Comparison of ENCODE assay signal across 7 cellular contexts in the genomic region with DNA sequence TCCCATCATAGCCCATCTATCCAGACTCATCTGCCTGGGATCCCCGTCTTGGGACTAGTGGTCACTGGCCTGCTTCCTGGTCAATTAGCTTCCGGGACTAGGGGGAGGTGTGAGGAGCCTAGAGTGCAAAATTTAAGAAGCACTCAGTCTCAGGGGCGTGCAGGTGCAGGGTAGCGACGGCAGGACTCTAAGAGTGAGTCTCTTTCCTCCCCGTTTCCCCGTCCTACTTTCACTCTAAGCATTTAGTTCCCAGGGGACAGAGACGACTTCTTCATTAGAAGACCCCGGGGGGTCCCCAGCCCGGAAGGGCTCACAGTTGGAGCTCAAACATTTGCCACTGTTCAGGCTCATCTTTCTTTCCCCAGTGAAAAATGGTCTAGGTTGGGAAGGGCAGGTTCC. TPM values are rescaled to one million over a fixed set of nuclear protein-coding genes. Genes with fewer than 3 reads are reported as not detected.
DNase-seq lines count a peak whose midpoint lies in the region; ATAC-seq and TF ChIP-seq lines count a peak whose summit lies in the region.

No MANE protein-coding gene starts in this region.

- peak overlapping the region; percentile 94 for H3K4me3 ChIP-seq in OCI-LY7 (ENCODE audit: low read depth, low read length, poor library complexity, severe bottlenecking)
- peak overlapping the region; percentile 79 to 96 (median 88) for H3K4me3 ChIP-seq in fibroblast of lung (replicated peaks in 1 of 4; ENCODE audit: control extremely low read depth in 1 of 4, insufficient read depth in 1 of 4, low read depth in 3 of 4, low read length in 4 of 4)
- peak overlapping the region; percentile 90 to 98 (median 94) for H3K4me3 ChIP-seq in skeletal muscle tissue (ENCODE audit: low read length in 3 of 3)

- BruUV-seq in OCI-LY7 (replicated peaks; lab: Mats Ljungman, UMichigan), result TSS peak; percentile 93

- CTCF ChIA-PET in OCI-LY7 (lab: Charles Lee; ENCODE audit: unreplicated experiment), result no interaction called here

- POLR2A ChIA-PET in OCI-LY7 (lab: Charles Lee), result interaction anchor here (1.0 to 1.5 kb wide), 5 partner anchors 9 to 116 kb away, joined by 3 to 5 read pairs (median 3); a partner anchor contains a TSS

- H3K4me2 ChIP-seq in OCI-LY7 (ENCODE audit: low read length) (peak overlapping the region; percentile 94), fibroblast of lung (ENCODE audit: extremely low read depth, insufficient read depth, low read length) (peak overlapping the region; percentile 99)

- H4K20me1 ChIP-seq in OCI-LY7 (ENCODE audit: insufficient read depth, low read length) (no peaks in the 10 kb centered on the region), fibroblast of lung (ENCODE audit: control insufficient read depth, extremely low read depth, insufficient read depth, low read length) (no peaks in the 10 kb centered on the region)

- H2AFZ ChIP-seq in OCI-LY7 (ENCODE audit: low read length) (peak overlapping the region; percentile 95), fibroblast of lung (ENCODE audit: low read length) (peak overlapping the region; percentile 97)

- H3K27ac ChIP-seq in OCI-LY7 (ENCODE audit: low read depth, low read length, poor library complexity, severe bottlenecking) (peak overlapping the region; percentile 71), fibroblast of lung (ENCODE audit: insufficient read depth, low read length) (no peak overlapping the region), skeletal muscle tissue (ENCODE audit: low read depth, low read length) (no peak overlapping the region)

- H3K27me3 ChIP-seq in fibroblast of lung (ENCODE audit: control insufficient read depth, insufficient read depth, low read length) (peaks cover 3% of the 10 kb centered on the region), skeletal muscle tissue (ENCODE audit: control insufficient read depth in 3 of 3, insufficient read depth in 3 of 3, low read length in 3 of 3) (peaks cover 4 to 12% (median 9%) of the 10 kb centered on the region in 3 donors)

- H3K36me3 ChIP-seq in OCI-LY7 (ENCODE audit: insufficient read depth, low read length) (peaks cover 23% of the 10 kb centered on the region), fibroblast of lung (ENCODE audit: control insufficient read depth, insufficient read depth, low read length) (no peaks in the 10 kb centered on the region), skeletal muscle tissue (ENCODE audit: control insufficient read depth in 3 of 3, insufficient read depth in 3 of 3, low read length in 3 of 3) (peaks cover 0 to 4% (median 0%) of the 10 kb centered on the region in 3 donors)

- ATAC-seq in GM21528 (IDR thresholded peaks at IDR 0.05; ENCODE audit: low FRiP score, unreplicated experiment) (peak; percentile 12), GM18517 (IDR thresholded peaks at IDR 0.05; ENCODE audit: unreplicated experiment) (no peak)

- TF ChIP-seq CTCF in OCI-LY7 (conservative IDR thresholded peaks at IDR 0.05; ENCODE audit: low read length) (no peak), fibroblast of lung (conservative IDR thresholded peaks at IDR 0.05 in 1 of 2, IDR thresholded peaks at IDR 0.05 in 1 of 2; ENCODE audit: low read depth in 1 of 2, low read length in 2 of 2) (no peak)

- peaks cover 17% of the 10 kb centered on the region for H3K4me1 ChIP-seq in OCI-LY7 (ENCODE audit: insufficient read depth, low read length, poor library complexity, severe bottlenecking)
- peaks cover 4% of the 10 kb centered on the region for H3K4me1 ChIP-seq in fibroblast of lung (ENCODE audit: control insufficient read depth, extremely low read depth, insufficient read depth, low read length)
- peaks cover 27 to 32% (median 31%) of the 10 kb centered on the region in 3 donors for H3K4me1 ChIP-seq in skeletal muscle tissue (ENCODE audit: control insufficient read depth in 3 of 3, insufficient read depth in 3 of 3, low read length in 3 of 3)

- H3K9ac ChIP-seq in fibroblast of lung (ENCODE audit: insufficient read depth, low read length) (no peak overlapping the region), skeletal muscle tissue (ENCODE audit: low read depth in 1 of 3, low read length in 3 of 3) (peak overlapping the region; percentile 74 to 92 (median 79))

- DNase-seq in OCI-LY7 (ENCODE audit: low spot score) (peak; percentile 71), fibroblast of lung (ENCODE audit: low read depth in 2 of 2) (no peak), activated gamma-delta T cell treated with Interleukin-2 at 50 U/mL for 16 hours (no peak), pons (ENCODE audit: low spot score) (no peak)

- H3K9me3 ChIP-seq in OCI-LY7 (ENCODE audit: low read length), result peaks cover 5% of the 10 kb centered on the region; the same call in 1 of the 2 replicates
- no peaks in the 10 kb centered on the region for H3K9me3 ChIP-seq in fibroblast of lung (ENCODE audit: control insufficient read depth, insufficient read depth, low read depth, low read length)
- no peaks in the 10 kb centered on the region for H3K9me3 ChIP-seq in skeletal muscle tissue (ENCODE audit: control insufficient read depth in 3 of 3, low read length in 3 of 3)

- H3K9me2 ChIP-seq in OCI-LY7 (ENCODE audit: insufficient read depth, low read length), result no peaks in the 10 kb centered on the region

- intact Hi-C loops in OCI-LY7 (cut with micrococcal nuclease; ENCODE audit: unreplicated experiment), result loop anchor here (1.0 to 5.0 kb wide), 2 partner anchors 46 to 115 kb away; a partner anchor contains a TSS

- peaks cover 41% of the 10 kb centered on the region; the same call in 1 of the 2 replicates for H3K79me2 ChIP-seq in OCI-LY7 (ENCODE audit: insufficient read depth, low read depth, low read length)
- peaks cover 5% of the 10 kb centered on the region for H3K79me2 ChIP-seq in fibroblast of lung (ENCODE audit: control insufficient read depth, insufficient read depth, low read length)

RNA-seq across cellular contexts. Expression of a gene that starts 0.7 kb away (rescaled TPM):
- total RNA-seq in OCI-LY7 (2014; rRNA removed; shearing (Covaris generic)), result 40.4 and 42.2 TPM in 2 replicates
- total RNA-seq in OCI-LY7 (2022), result 47.7 and 50.2 TPM in 2 replicates
- total RNA-seq in fibroblast of lung, result 26.7 and 29.1 TPM in 2 replicates
- 44.5 and 51.0 TPM in 2 replicates for polyA plus RNA-seq in fibroblast of lung
- polyA plus RNA-seq in fibroblast of lung (2012), result 32.0 and 39.2 TPM in 2 replicates
- 4.3 and 16.9 TPM in 2 replicates for polyA minus RNA-seq in fibroblast of lung (ENCODE audit: low replicate concordance)
- total RNA-seq in skeletal muscle tissue, result 37.1 TPM

RNA-seq across cellular contexts. Expression of a gene that starts 48.9 kb away (rescaled TPM):
- 109 and 124 TPM in 2 replicates for total RNA-seq in OCI-LY7 (2014; rRNA removed; shearing (Covaris generic))
- 154 and 169 TPM in 2 replicates for total RNA-seq in OCI-LY7 (2022)
- 26.2 and 31.5 TPM in 2 replicates for total RNA-seq in fibroblast of lung
- polyA plus RNA-seq in fibroblast of lung, result 18.7 and 25.2 TPM in 2 replicates
- polyA plus RNA-seq in fibroblast of lung (2012), result 13.9 and 19.9 TPM in 2 replicates
- polyA minus RNA-seq in fibroblast of lung (ENCODE audit: low replicate concordance), result 80.6 and 87.2 TPM in 2 replicates
- 20.9 TPM for total RNA-seq in skeletal muscle tissue

RNA-seq across cellular contexts. Expression of a gene that starts 49.0 kb away (rescaled TPM):
- total RNA-seq in OCI-LY7 (2014; rRNA removed; shearing (Covaris generic)), result 4.6 and 5.6 TPM in 2 replicates
- 15.3 and 17.3 TPM in 2 replicates for total RNA-seq in OCI-LY7 (2022)
- total RNA-seq in fibroblast of lung, result 2.6 and 2.8 TPM in 2 replicates
- 10.1 and 10.2 TPM in 2 replicates for polyA plus RNA-seq in fibroblast of lung
- 9.2 TPM in 2 replicates for polyA plus RNA-seq in fibroblast of lung (2012)
- 1.8 and 3.7 TPM in 2 replicates for polyA minus RNA-seq in fibroblast of lung (ENCODE audit: low replicate concordance)
- 4.7 TPM for total RNA-seq in skeletal muscle tissue

RNA-seq across cellular contexts. Expression of a gene that starts 58.9 kb away (rescaled TPM):
- 66.5 and 76.1 TPM in 2 replicates for total RNA-seq in OCI-LY7 (2014; rRNA removed; shearing (Covaris generic))
- total RNA-seq in OCI-LY7 (2022), result 115 and 123 TPM in 2 replicates
- 63.2 and 77.0 TPM in 2 replicates for total RNA-seq in fibroblast of lung
- polyA plus RNA-seq in fibroblast of lung, result 63.3 and 81.9 TPM in 2 replicates
- 47.9 and 56.3 TPM in 2 replicates for polyA plus RNA-seq in fibroblast of lung (2012)
- polyA minus RNA-seq in fibroblast of lung (ENCODE audit: low replicate concordance), result 58.2 and 110 TPM in 2 replicates
- total RNA-seq in skeletal muscle tissue, result 44.9 TPM
